ENCODE assay signal across 37 cellular contexts in genomic region chr7:12746211-12746610, GRCh38.
"Had no signal": no experiment of that assay in that cellular context is flagged by ENCODE, and none has a peak within 500 bp of the region (broad histone marks: within the 10 kb centered on the region; RNA-seq: fewer than 3 reads in every experiment).

No MANE protein-coding gene starts in this region.

- FAIRE-seq: RCC 7860 had no signal

- H3K4me1 Mint-ChIP-seq: activated CD4-positive, alpha-beta memory T cell treated with anti-CD3 and anti-CD28 coated beads, Interleukin-2, amount 10 ng/mL, durations not matched to agents 7 days and 5 days; activated CD8-positive, alpha-beta memory T cell treated with anti-CD3 and anti-CD28 coated beads, Interleukin-2, amount 10 ng/mL, durations not matched to agents 7 days and 5 days; activated naive CD4-positive, alpha-beta T cell treated with anti-CD3 and anti-CD28 coated beads, Interleukin-2, amount 10 ng/mL, durations not matched to agents 7 days and 5 days; activated naive CD8-positive, alpha-beta T cell treated with anti-CD3 and anti-CD28 coated beads, Interleukin-2, amount 50 U/mL, for 24 hours; central memory CD8-positive, alpha-beta T cell; T-cell had no signal

- H3K27ac ChIP-seq: brain microvascular endothelial cell, cardiac muscle cell, PC-9, RWPE1, VCaP had no signal

- H3K27me3 Mint-ChIP-seq: activated B cell treated with CpG ODN at 0.5 μM for 24 hours; activated CD4-positive, alpha-beta memory T cell treated with anti-CD3 and anti-CD28 coated beads, Interleukin-2, amount 10 ng/mL, durations not matched to agents 7 days and 5 days; activated naive CD4-positive, alpha-beta T cell treated with anti-CD3 and anti-CD28 coated beads, Interleukin-2, amount 10 ng/mL, durations not matched to agents 7 days and 5 days; activated naive CD8-positive, alpha-beta T cell; activated naive CD8-positive, alpha-beta T cell treated with anti-CD3 and anti-CD28 coated beads, Interleukin-2, amount 50 U/mL, for 24 hours had no signal

- ATAC-seq: activated CD8-positive, alpha-beta memory T cell treated with anti-CD3 and anti-CD28 coated beads, Interleukin-2, amount 10 ng/mL, durations not matched to agents 7 days and 5 days; activated naive CD8-positive, alpha-beta T cell treated with anti-CD3 and anti-CD28 coated beads, Interleukin-2, amount 50 U/mL, for 24 hours; Right ventricle myocardium inferior; SK-N-SH treated with all-trans-retinoic acid at 6 μM for 48 hours; T-cell had no signal

- DNase-seq: activated B cell treated with CpG ODN at 0.5 μM for 24 hours; activated CD4-positive, alpha-beta memory T cell treated with anti-CD3 and anti-CD28 coated beads, Interleukin-2, amount 10 ng/mL, durations not matched to agents 7 days and 5 days; activated CD4-positive, alpha-beta T cell treated with anti-CD3 and anti-CD28 coated beads for 48 hours; activated CD4-positive, CD25-positive, alpha-beta regulatory T cell treated with anti-CD3 and anti-CD28 coated beads, Interleukin-2, amount 50 U/mL, for 72 hours; activated CD8-positive, alpha-beta memory T cell treated with anti-CD3 and anti-CD28 coated beads for 24 hours; activated CD8-positive, alpha-beta memory T cell treated with anti-CD3 and anti-CD28 coated beads, Interleukin-2, amount 10 ng/mL, durations not matched to agents 7 days and 5 days; activated CD8-positive, alpha-beta memory T cell treated with anti-CD3 and anti-CD28 coated beads, Interleukin-2, amount 50 U/mL, for 48 hours; activated effector memory CD4-positive, alpha-beta T cell treated with Interleukin-2 at 50 U/mL for 16 hours; activated naive CD4-positive, alpha-beta T cell treated with anti-CD3 and anti-CD28 coated beads, Interleukin-2, amount 10 ng/mL, durations not matched to agents 7 days and 5 days; activated naive CD8-positive, alpha-beta T cell treated with anti-CD3 and anti-CD28 coated beads, Interleukin-2, amount 50 U/mL, for 24 hours; activated T-cell treated with anti-CD3 and anti-CD28 coated beads, Interleukin-2, amount 50 U/mL, for 48 hours; anterior cingulate cortex; brain microvascular endothelial cell; Karpas-422; KBM-7; NCI-H1105; NCI-H1417 treated with DMSO at 0.1 percent for 48 hours; NCI-H187 treated with DMSO at 0.1 percent for 48 hours; NCI-H2081; NCI-H2171 treated with DMSO at 0.1 percent for 48 hours; NCI-H2227 treated with DMSO at 0.1 percent for 48 hours; NCI-H446 treated with DMSO at 0.1 percent for 48 hours; NCI-H524; NCI-H69; NK-92 treated with Interleukin-12 subunit alpha and Interleukin-12 subunit beta, amount 100 ng/mL, for 24 hours; PC-9; SIG-M5; T-cell; T-helper 9 cell had no signal

- H3K27ac Mint-ChIP-seq: activated B cell treated with CpG ODN at 0.5 μM for 24 hours; activated CD4-positive, alpha-beta memory T cell treated with anti-CD3 and anti-CD28 coated beads, Interleukin-2, amount 10 ng/mL, durations not matched to agents 7 days and 5 days; activated CD8-positive, alpha-beta memory T cell treated with anti-CD3 and anti-CD28 coated beads, Interleukin-2, amount 10 ng/mL, durations not matched to agents 7 days and 5 days; activated naive CD4-positive, alpha-beta T cell treated with anti-CD3 and anti-CD28 coated beads, Interleukin-2, amount 10 ng/mL, durations not matched to agents 7 days and 5 days; activated naive CD8-positive, alpha-beta T cell; activated naive CD8-positive, alpha-beta T cell treated with anti-CD3 and anti-CD28 coated beads, Interleukin-2, amount 50 U/mL, for 24 hours; T-cell had no signal

- H3K36me3 ChIP-seq: brain microvascular endothelial cell, cardiac muscle cell had no signal

- H3K36me3 Mint-ChIP-seq: activated CD8-positive, alpha-beta memory T cell treated with anti-CD3 and anti-CD28 coated beads, Interleukin-2, amount 10 ng/mL, durations not matched to agents 7 days and 5 days; activated naive CD4-positive, alpha-beta T cell treated with anti-CD3 and anti-CD28 coated beads, Interleukin-2, amount 10 ng/mL, durations not matched to agents 7 days and 5 days; activated naive CD8-positive, alpha-beta T cell; T-cell had no signal

- H3K4me3 ChIP-seq: cardiac muscle cell, PC-9 had no signal

- H3K27me3 ChIP-seq: brain microvascular endothelial cell, cardiac muscle cell had no signal

- H3K4me3 Mint-ChIP-seq: activated B cell treated with CpG ODN at 0.5 μM for 24 hours; activated CD4-positive, alpha-beta memory T cell treated with anti-CD3 and anti-CD28 coated beads, Interleukin-2, amount 10 ng/mL, durations not matched to agents 7 days and 5 days; activated CD8-positive, alpha-beta memory T cell treated with anti-CD3 and anti-CD28 coated beads, Interleukin-2, amount 10 ng/mL, durations not matched to agents 7 days and 5 days; activated naive CD4-positive, alpha-beta T cell treated with anti-CD3 and anti-CD28 coated beads, Interleukin-2, amount 10 ng/mL, durations not matched to agents 7 days and 5 days; activated naive CD8-positive, alpha-beta T cell; activated naive CD8-positive, alpha-beta T cell treated with anti-CD3 and anti-CD28 coated beads, Interleukin-2, amount 50 U/mL, for 24 hours; central memory CD8-positive, alpha-beta T cell; T-cell had no signal

- H2AFZ ChIP-seq: PC-9 had no signal

- H3K4me2 ChIP-seq: PC-9 had no signal
